Comparison of ENCODE assay signal across 14 cellular contexts in the genomic region with DNA sequence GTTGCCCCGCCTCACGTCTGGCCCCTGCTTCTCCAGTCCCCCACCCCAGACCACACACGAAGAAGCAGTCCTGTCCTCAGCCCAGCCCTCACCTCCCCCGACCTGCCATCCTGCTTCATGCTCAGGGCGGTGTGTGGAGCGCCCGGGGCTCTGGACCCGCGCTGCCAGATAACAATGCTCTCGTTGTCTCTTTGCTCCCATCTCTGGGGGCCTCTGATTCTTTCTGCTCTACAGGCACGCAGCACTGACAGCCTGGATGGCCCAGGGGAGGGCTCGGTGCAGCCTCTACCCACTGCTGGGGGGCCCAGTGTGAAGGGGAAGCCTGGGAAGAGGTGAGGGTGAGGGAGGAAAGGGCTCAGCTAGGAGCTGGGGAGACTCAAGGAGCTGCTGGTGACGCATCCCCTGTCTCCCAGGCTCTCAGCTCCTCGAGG. TPM values are rescaled to one million over a fixed set of nuclear protein-coding genes. Genes with fewer than 3 reads are reported as not detected.
A peak's percentile ranks its signal among the peaks of the same experiment; 100 is the strongest.
DNase-seq lines count a peak whose midpoint lies in the region; ATAC-seq and TF ChIP-seq lines count a peak whose summit lies in the region.
"Had no signal": no experiment of that assay in that cellular context is flagged by ENCODE, and none has a peak within 500 bp of the region (broad histone marks: within the 10 kb centered on the region; RNA-seq: fewer than 3 reads in every experiment).

No MANE protein-coding gene starts in this region.

- no peaks in the 10 kb centered on the region for H3K27me3 Mint-ChIP-seq in T-cell

- ATAC-seq in T-cell (replicated peaks in 1 of 4) = no peak

- peaks cover 10% of the 10 kb centered on the region for H3K36me3 Mint-ChIP-seq in T-cell

- in situ Hi-C loops in brain microvascular endothelial cell (cut with HindIII; ENCODE audit: low pct_ligation_motif_present, low sequenced_read_pairs) = no loop called here

- CTCF ChIA-PET in T-cell (lab: Charles Lee) = no interaction called here
- CTCF ChIA-PET in HEK293T (lab: Yijun Ruan, JAX) = no interaction called here

- H3K27ac ChIP-seq in BLaER1 (0 out of 2 replicates have a peak overlapping the region, but pooled peaks have one; percentile 22), brain microvascular endothelial cell (no peak overlapping the region)
- H3K27ac ChIP-seq: ascending aorta had no signal

- peaks cover 6 to 20% (median 20%) of the 10 kb centered on the region in 3 donors for H3K4me1 Mint-ChIP-seq in T-cell

- no peaks in the 10 kb centered on the region for H3K9me3 Mint-ChIP-seq in T-cell

- no peaks in the 10 kb centered on the region for H3K27me3 ChIP-seq in BLaER1
- H3K27me3 ChIP-seq in brain microvascular endothelial cell (replicated peaks) = no peaks in the 10 kb centered on the region
- H3K27me3 ChIP-seq: ascending aorta had no signal

- peak overlapping the region; percentile 77; the same call in 1 of the 2 replicates for H3K9ac ChIP-seq in BLaER1

- peaks cover 33% of the 10 kb centered on the region for H3K4me1 ChIP-seq in BLaER1

- POLR2A ChIA-PET in T-cell (lab: Charles Lee) (interaction anchor here in 1 of 2 donors (0.6 kb wide), 1 partner anchor 14 kb away, joined by 4 read pairs; no protein-coding TSS in a partner anchor), HEK293T (lab: Yijun Ruan, JAX) (no interaction called here)

- H3K9me3 ChIP-seq in BLaER1 = no peaks in the 10 kb centered on the region
- H3K9me3 ChIP-seq: ascending aorta had no signal

- no peak overlapping the region for H3K27ac Mint-ChIP-seq in T-cell
- H3K27ac Mint-ChIP-seq: progenitor cell of endocrine pancreas had no signal

- no peak for DNase-seq in T-cell
- DNase-seq in left kidney (ENCODE audit: low read depth, low spot score) = peak; percentile 65
- no peak for DNase-seq in activated CD8-positive, alpha-beta memory T cell treated with anti-CD3 and anti-CD28 coated beads, Interleukin-2, amount 50 U/mL, for 4 hours
- DNase-seq in brain microvascular endothelial cell = no peak
- no peak for DNase-seq in HEK293T (ENCODE audit: extremely low spot score)
- DNase-seq: activated T-cell treated with anti-CD3 and anti-CD28 coated beads for 4 hours; DMS79; NCI-H1436 treated with DMSO at 0.1 percent for 48 hours; NCI-H526 treated with DMSO at 0.1 percent for 48 hours; stimulated activated CD4-positive, alpha-beta T cell treated with anti-CD3 and anti-CD28 coated beads, Interleukin-1b, Interleukin-23, amount 100 ng/mL, for 48 hours had no signal

- peaks cover 34% of the 10 kb centered on the region for H4K20me1 ChIP-seq in BLaER1

- H3K36me3 ChIP-seq in BLaER1 = peaks cover 49% of the 10 kb centered on the region
- no peaks in the 10 kb centered on the region for H3K36me3 ChIP-seq in brain microvascular endothelial cell (replicated peaks)

- peak overlapping the region in 2 of 3 donors; percentile 6 to 88 for H3K4me3 Mint-ChIP-seq in T-cell

- TF ChIP-seq CTCF in brain microvascular endothelial cell (IDR thresholded peaks at IDR 0.05; ENCODE audit: low read depth, low read length, missing control alignments) = no peak

- H3K4me2 ChIP-seq in BLaER1 = peak overlapping the region; percentile 92

- no peak overlapping the region for H3K4me3 ChIP-seq in BLaER1
- no peak overlapping the region for H3K4me3 ChIP-seq in brain microvascular endothelial cell (ENCODE audit: low read depth, low read length)
- H3K4me3 ChIP-seq: lung had no signal

TF ChIP-seq in HEK293T, 16 proteins besides CTCF, POLR2A, EP300 and RAD21:
- TF ChIP-seq ARNT (IDR thresholded peaks at IDR 0.05) (no peak), FOXK2 (IDR thresholded peaks at IDR 0.05) (no peak)

RNA-seq across cellular contexts. Expression of a gene that starts 2.1 kb away (rescaled TPM):
- 10 to 100 TPM; 19.7 to 38.5 (median 22.8) TPM for total RNA-seq in T-cell

RNA-seq across cellular contexts. Expression of a gene that starts 19.4 kb away (rescaled TPM):
- total RNA-seq in T-cell = 10 to 100 TPM; 31.3 to 52.1 (median 47.8) TPM

RNA-seq across cellular contexts. Expression of a gene that starts 20.6 kb away (rescaled TPM):
- under 1 TPM in 3 of 5 donors, not detected in 2; 0.44 to 0.69 (median 0.51) TPM for total RNA-seq in T-cell
- total RNA-seq: progenitor cell of endocrine pancreas had no signal

RNA-seq across cellular contexts. Expression of a gene that starts 29.1 kb away (rescaled TPM):
- total RNA-seq in T-cell = 10 to 100 TPM; 11.8 to 23.6 (median 22.8) TPM

RNA-seq across cellular contexts. Expression of a gene that starts 32.0 kb away (rescaled TPM):
- 10 to 100 TPM; 21.2 to 33.5 (median 24.5) TPM for total RNA-seq in T-cell
